Comparison of ENCODE assay signal across 8 cellular contexts in genomic region chr1:68495968-68496679, GRCh38. TPM values are rescaled to one million over a fixed set of nuclear protein-coding genes. Genes with fewer than 3 reads are reported as not detected.
DNase-seq lines count a peak whose midpoint lies in the region; ATAC-seq, FAIRE-seq and TF ChIP-seq lines count a peak whose summit lies in the region.

No MANE protein-coding gene starts in this region.

- H3K36me3 Mint-ChIP-seq in activated T-cell treated with anti-CD3 and anti-CD28 coated beads, Interleukin-2, amount 50 U/mL, for 24 hours (ENCODE audit: low read depth) = no peaks in the 10 kb centered on the region

- H3K9me3 ChIP-seq in muscle layer of duodenum (ENCODE audit: control insufficient read depth in 1 of 2, low read length in 2 of 2) = no peaks in the 10 kb centered on the region

- TF ChIP-seq CTCF in bronchial epithelial cell (IDR thresholded peaks at IDR 0.05; ENCODE audit: insufficient read depth, low read length, severe bottlenecking) = no peak

- no peaks in the 10 kb centered on the region for H3K36me3 ChIP-seq in bronchial epithelial cell (ENCODE audit: control insufficient read depth, insufficient read depth, low read length)
- no peaks in the 10 kb centered on the region for H3K36me3 ChIP-seq in muscle layer of duodenum (ENCODE audit: control insufficient read depth in 1 of 2, insufficient read depth in 2 of 2, low read length in 2 of 2)

- no peaks in the 10 kb centered on the region for H3K9me3 Mint-ChIP-seq in activated T-cell treated with anti-CD3 and anti-CD28 coated beads, Interleukin-2, amount 50 U/mL, for 24 hours

- H3K27me3 ChIP-seq in bronchial epithelial cell (ENCODE audit: control insufficient read depth, insufficient read depth, low read length) = no peaks in the 10 kb centered on the region
- H3K27me3 ChIP-seq in muscle layer of duodenum (ENCODE audit: low read depth, low read length) = no peaks in the 10 kb centered on the region

- no peak overlapping the region for H3K27ac Mint-ChIP-seq in activated T-cell treated with anti-CD3 and anti-CD28 coated beads, Interleukin-2, amount 50 U/mL, for 24 hours

- FAIRE-seq in bronchial epithelial cell (lab: Jason Lieb, UNC) (no peak), frontal cortex (lab: Jason Lieb, UNC) (no peak)

- peak overlapping the region; percentile 82 for H3K4me3 Mint-ChIP-seq in activated T-cell treated with anti-CD3 and anti-CD28 coated beads, Interleukin-2, amount 50 U/mL, for 24 hours

- ATAC-seq in HG02642 (IDR thresholded peaks at IDR 0.05; ENCODE audit: poor library complexity, unreplicated experiment) = peak; percentile 16

- peaks cover 19% of the 10 kb centered on the region for H3K4me1 Mint-ChIP-seq in activated T-cell treated with anti-CD3 and anti-CD28 coated beads, Interleukin-2, amount 50 U/mL, for 24 hours (ENCODE audit: low read depth)

- H3K4me3 ChIP-seq in bronchial epithelial cell (ENCODE audit: low read depth, low read length) (peak overlapping the region; percentile 61), muscle layer of duodenum (ENCODE audit: low read depth in 1 of 2, low read length in 2 of 2) (peak overlapping the region; percentile 78 to 93)

- no peak for DNase-seq in activated T-cell treated with anti-CD3 and anti-CD28 coated beads, Interleukin-2, amount 50 U/mL, for 24 hours
- no peak for DNase-seq in activated T-cell treated with anti-CD3 and anti-CD28 coated beads, Interleukin-2, amount 50 U/mL, for 48 hours
- DNase-seq in NCI-H510A (lab: John Stamatoyannopoulos, UW) (peak; percentile 6), bronchial epithelial cell (ENCODE audit: low read depth) (peak; percentile 17), frontal cortex (ENCODE audit: low spot score in 2 of 2) (no peak), mucosa of gallbladder (ENCODE audit: low spot score) (no peak)

- peaks cover 7 to 12% of the 10 kb centered on the region in 2 donors for H3K4me1 ChIP-seq in muscle layer of duodenum (ENCODE audit: control insufficient read depth in 1 of 2, insufficient read depth in 2 of 2, low read length in 2 of 2)

- peaks cover 42% of the 10 kb centered on the region for H3K27me3 Mint-ChIP-seq in activated T-cell treated with anti-CD3 and anti-CD28 coated beads, Interleukin-2, amount 50 U/mL, for 24 hours

- no peak overlapping the region for H3K27ac ChIP-seq in muscle layer of duodenum (ENCODE audit: low read length)

RNA-seq across cellular contexts. Expression of gene DEPDC1, which starts 0.8 kb away (rescaled TPM):
- total RNA-seq in bronchial epithelial cell = 0.26 and 0.38 TPM in 2 replicates
- 2.4 TPM for total RNA-seq in frontal cortex
- total RNA-seq in mucosa of gallbladder = 0.78 TPM

RNA-seq across cellular contexts. Expression of gene RPE65, which starts 46.4 kb away (rescaled TPM):
- total RNA-seq in bronchial epithelial cell (under 0.01 TPM in 1 of 2 replicates, not detected in the other), frontal cortex (0.41 TPM), mucosa of gallbladder (not detected)

Comparison
In these comparisons a context has a peak if more than half of its experiments do, and no peak if none do; other contexts are left out.
1. DNase-seq: peak in NCI-H510A (single experiment) and bronchial epithelial cell (single experiment); none in activated T-cell treated with anti-CD3 and anti-CD28 coated beads, Interleukin-2, amount 50 U/mL, for 24 hours (single experiment), activated T-cell treated with anti-CD3 and anti-CD28 coated beads, Interleukin-2, amount 50 U/mL, for 48 hours (0 of 2), frontal cortex (0 of 2) and mucosa of gallbladder (single experiment).